Comparison of ENCODE assay signal across 21 cellular contexts in genomic region chr2:15731889-15732271, GRCh38.
DNase-seq lines count a peak whose midpoint lies in the region; ATAC-seq lines count a peak whose summit lies in the region.
"Had no signal": no experiment of that assay in that cellular context is flagged by ENCODE, and none has a peak within 500 bp of the region (broad histone marks: within the 10 kb centered on the region; RNA-seq: fewer than 3 reads in every experiment).

No MANE protein-coding gene starts in this region.

- no peaks in the 10 kb centered on the region for H3K36me3 Mint-ChIP-seq in memory B cell
- no peaks in the 10 kb centered on the region for H3K36me3 Mint-ChIP-seq in T-helper 2 cell treated with Interferon-gamma antibody and Interleukin-4, amounts not matched to agents 5 μg/mL and 100 μg/mL, for 36 hours (ENCODE audit: low read depth)
- H3K36me3 Mint-ChIP-seq: activated naive CD8-positive, alpha-beta T cell treated with anti-CD3 and anti-CD28 coated beads for 36 hours; IgD-negative memory B cell had no signal

- ATAC-seq in GM18517 (IDR thresholded peaks at IDR 0.05; ENCODE audit: unreplicated experiment) = peak; percentile 5
- ATAC-seq in GM21390 (IDR thresholded peaks at IDR 0.05; ENCODE audit: unreplicated experiment) = peak; percentile 5
- ATAC-seq in HG03175 (IDR thresholded peaks at IDR 0.05; ENCODE audit: unreplicated experiment) = peak; percentile 6
- no peak for ATAC-seq in memory B cell (ENCODE audit: low read depth)
- no peak for ATAC-seq in GM21619 (IDR thresholded peaks at IDR 0.05; ENCODE audit: unreplicated experiment)
- ATAC-seq: PC-3, psoas muscle, Right ventricle myocardium inferior had no signal

- H3K9me3 Mint-ChIP-seq in memory B cell = no peaks in the 10 kb centered on the region
- H3K9me3 Mint-ChIP-seq in T-helper 2 cell treated with Interferon-gamma antibody and Interleukin-4, amounts not matched to agents 5 μg/mL and 100 μg/mL, for 36 hours = no peaks in the 10 kb centered on the region
- H3K9me3 Mint-ChIP-seq: activated naive CD8-positive, alpha-beta T cell treated with anti-CD3 and anti-CD28 coated beads for 36 hours; activated T-helper 1 cell treated with anti-CD3 and anti-CD28 coated beads, Interleukin-12 subunit alpha, Interleukin-12 subunit beta, Interleukin-2, Interleukin-4 antibody, amounts not matched to agents 30 ng/mL and 10 ng/mL and 1 ng/mL, durations not matched to agents 14 hours and 24 hours and 36 hours; IgD-negative memory B cell had no signal

- no peak for DNase-seq in memory B cell (ENCODE audit: low spot score in 2 of 2)
- no peak for DNase-seq in activated effector memory CD4-positive, alpha-beta T cell treated with Interleukin-2 at 50 U/mL for 16 hours
- DNase-seq in T-helper 2 cell treated with Interferon-gamma antibody and Interleukin-4, amounts not matched to agents 5 μg/mL and 100 μg/mL, for 36 hours (ENCODE audit: low spot score) = no peak
- DNase-seq in NCI-H2227 (lab: John Stamatoyannopoulos, UW; ENCODE audit: unreplicated experiment) = no peak
- DNase-seq: activated CD4-positive, alpha-beta T cell treated with anti-CD3 and anti-CD28 coated beads, Interleukin-2, amount 50 U/mL, for 1 hour; activated naive CD8-positive, alpha-beta T cell treated with anti-CD3 and anti-CD28 coated beads for 36 hours; cerebellar nuclear complex; NCI-H1105; NCI-H2029 treated with DMSO at 0.1 percent for 48 hours; NCI-H446 treated with DMSO at 0.1 percent for 48 hours; PC-3; psoas muscle; T-helper 9 cell; transverse colon had no signal

- peak overlapping the region; percentile 2 for H3K27ac Mint-ChIP-seq in memory B cell
- no peak overlapping the region for H3K27ac Mint-ChIP-seq in T-helper 2 cell treated with Interferon-gamma antibody and Interleukin-4, amounts not matched to agents 5 μg/mL and 100 μg/mL, for 36 hours
- H3K27ac Mint-ChIP-seq: activated naive CD8-positive, alpha-beta T cell treated with anti-CD3 and anti-CD28 coated beads for 36 hours; activated T-helper 1 cell treated with anti-CD3 and anti-CD28 coated beads, Interleukin-12 subunit alpha, Interleukin-12 subunit beta, Interleukin-2, Interleukin-4 antibody, amounts not matched to agents 30 ng/mL and 10 ng/mL and 1 ng/mL, durations not matched to agents 14 hours and 24 hours and 36 hours had no signal

- peaks cover 11% of the 10 kb centered on the region for H3K27me3 Mint-ChIP-seq in memory B cell
- peaks cover 5% of the 10 kb centered on the region for H3K27me3 Mint-ChIP-seq in T-helper 2 cell treated with Interferon-gamma antibody and Interleukin-4, amounts not matched to agents 5 μg/mL and 100 μg/mL, for 36 hours (ENCODE audit: low read depth)

- H3K4me1 Mint-ChIP-seq in memory B cell = peaks cover 14% of the 10 kb centered on the region
- no peaks in the 10 kb centered on the region for H3K4me1 Mint-ChIP-seq in T-helper 2 cell treated with Interferon-gamma antibody and Interleukin-4, amounts not matched to agents 5 μg/mL and 100 μg/mL, for 36 hours (ENCODE audit: low read depth)
- H3K4me1 Mint-ChIP-seq: activated naive CD8-positive, alpha-beta T cell treated with anti-CD3 and anti-CD28 coated beads for 36 hours had no signal

- H3K4me3 Mint-ChIP-seq in memory B cell = peak overlapping the region; percentile 8
- no peak overlapping the region for H3K4me3 Mint-ChIP-seq in T-helper 2 cell treated with Interferon-gamma antibody and Interleukin-4, amounts not matched to agents 5 μg/mL and 100 μg/mL, for 36 hours
- H3K4me3 Mint-ChIP-seq: activated naive CD8-positive, alpha-beta T cell treated with anti-CD3 and anti-CD28 coated beads for 36 hours; activated T-helper 1 cell treated with anti-CD3 and anti-CD28 coated beads, Interleukin-12 subunit alpha, Interleukin-12 subunit beta, Interleukin-2, Interleukin-4 antibody, amounts not matched to agents 30 ng/mL and 10 ng/mL and 1 ng/mL, durations not matched to agents 14 hours and 24 hours and 36 hours had no signal

Comparison
In these comparisons a context has a peak if more than half of its experiments do, and no peak if none do; other contexts are left out.
1. ATAC-seq: peak in GM18517 (single experiment), GM21390 (single experiment) and HG03175 (single experiment); none in memory B cell (single experiment) and GM21619 (single experiment).